ENCODE assay signal across 9 cellular contexts in genomic region chr9:85258823-85259370, GRCh38.
A peak's percentile ranks its signal among the peaks of the same experiment; 100 is the strongest.
DNase-seq lines count a peak whose midpoint lies in the region.
"Had no signal": no experiment of that assay in that cellular context is flagged by ENCODE, and none has a peak within 500 bp of the region (broad histone marks: within the 10 kb centered on the region; RNA-seq: fewer than 3 reads in every experiment).

No MANE protein-coding gene starts in this region.

- POLR2A ChIA-PET in activated CD4-positive, alpha-beta T cell treated with anti-CD3 and anti-CD28 coated beads, Interleukin-2, amount 10 ng/mL, durations not matched to agents 7 days and 5 days (lab: Charles Lee), result no interaction called here

- H3K4me1 Mint-ChIP-seq in activated CD4-positive, alpha-beta T cell treated with anti-CD3 and anti-CD28 coated beads, Interleukin-2, amount 10 ng/mL, durations not matched to agents 7 days and 5 days, result peaks cover 2% of the 10 kb centered on the region
- H3K4me1 Mint-ChIP-seq: central memory CD8-positive, alpha-beta T cell had no signal

- CTCF ChIA-PET in activated CD4-positive, alpha-beta T cell treated with anti-CD3 and anti-CD28 coated beads, Interleukin-2, amount 10 ng/mL, durations not matched to agents 7 days and 5 days (lab: Charles Lee), result no interaction called here

- DNase-seq in activated CD4-positive, alpha-beta T cell treated with anti-CD3 and anti-CD28 coated beads, Interleukin-2, amount 10 ng/mL, durations not matched to agents 7 days and 5 days, result peak; percentile 15
- DNase-seq in activated CD4-positive, alpha-beta T cell treated with anti-CD3 and anti-CD28 coated beads, Interleukin-2, amount 50 U/mL, for 4 hours, result no peak
- DNase-seq in H4 (ENCODE audit: low spot score), result peak; percentile 84
- peak; percentile 9 to 37 for DNase-seq in NCI-H187 (lab: John Stamatoyannopoulos, UW)
- DNase-seq in amygdala (lab: John Stamatoyannopoulos, UW), result peak in 54 of 56 donors; percentile 9 to 87 (median 56)
- peak; percentile 16 for DNase-seq in hepatic stellate cell (ENCODE audit: low spot score)
- DNase-seq in stimulated activated CD8-positive, alpha-beta memory T cell treated with anti-CD3 and anti-CD28 coated beads, Interleukin-4, amount 100 ng/mL, for 48 hours, result peak; percentile 32
- DNase-seq in HCEC 1CT, result no peak

- H3K9me3 Mint-ChIP-seq in activated CD4-positive, alpha-beta T cell treated with anti-CD3 and anti-CD28 coated beads, Interleukin-2, amount 10 ng/mL, durations not matched to agents 7 days and 5 days, result no peaks in the 10 kb centered on the region
- H3K9me3 Mint-ChIP-seq: central memory CD8-positive, alpha-beta T cell had no signal

- H3K4me3 Mint-ChIP-seq in activated CD4-positive, alpha-beta T cell treated with anti-CD3 and anti-CD28 coated beads, Interleukin-2, amount 10 ng/mL, durations not matched to agents 7 days and 5 days, result no peak overlapping the region
- H3K4me3 Mint-ChIP-seq: central memory CD8-positive, alpha-beta T cell had no signal

- H3K27me3 Mint-ChIP-seq in activated CD4-positive, alpha-beta T cell treated with anti-CD3 and anti-CD28 coated beads, Interleukin-2, amount 10 ng/mL, durations not matched to agents 7 days and 5 days, result no peaks in the 10 kb centered on the region

- no peak overlapping the region for H3K27ac Mint-ChIP-seq in activated CD4-positive, alpha-beta T cell treated with anti-CD3 and anti-CD28 coated beads, Interleukin-2, amount 10 ng/mL, durations not matched to agents 7 days and 5 days

- H3K36me3 Mint-ChIP-seq in activated CD4-positive, alpha-beta T cell treated with anti-CD3 and anti-CD28 coated beads, Interleukin-2, amount 10 ng/mL, durations not matched to agents 7 days and 5 days (ENCODE audit: low read depth), result no peaks in the 10 kb centered on the region

Comparison
In these comparisons a context has a peak if more than half of its experiments do, and no peak if none do; other contexts are left out.
1. DNase-seq: peak in activated CD4-positive, alpha-beta T cell treated with anti-CD3 and anti-CD28 coated beads, Interleukin-2, amount 10 ng/mL, durations not matched to agents 7 days and 5 days (single experiment), H4 (single experiment), NCI-H187 (2 of 2), amygdala (54 of 56), hepatic stellate cell (single experiment) and stimulated activated CD8-positive, alpha-beta memory T cell treated with anti-CD3 and anti-CD28 coated beads, Interleukin-4, amount 100 ng/mL, for 48 hours (single experiment); none in activated CD4-positive, alpha-beta T cell treated with anti-CD3 and anti-CD28 coated beads, Interleukin-2, amount 50 U/mL, for 4 hours (0 of 2) and HCEC 1CT (single experiment).